ENCODE assay signal across 2 cellular contexts in the genomic region with DNA sequence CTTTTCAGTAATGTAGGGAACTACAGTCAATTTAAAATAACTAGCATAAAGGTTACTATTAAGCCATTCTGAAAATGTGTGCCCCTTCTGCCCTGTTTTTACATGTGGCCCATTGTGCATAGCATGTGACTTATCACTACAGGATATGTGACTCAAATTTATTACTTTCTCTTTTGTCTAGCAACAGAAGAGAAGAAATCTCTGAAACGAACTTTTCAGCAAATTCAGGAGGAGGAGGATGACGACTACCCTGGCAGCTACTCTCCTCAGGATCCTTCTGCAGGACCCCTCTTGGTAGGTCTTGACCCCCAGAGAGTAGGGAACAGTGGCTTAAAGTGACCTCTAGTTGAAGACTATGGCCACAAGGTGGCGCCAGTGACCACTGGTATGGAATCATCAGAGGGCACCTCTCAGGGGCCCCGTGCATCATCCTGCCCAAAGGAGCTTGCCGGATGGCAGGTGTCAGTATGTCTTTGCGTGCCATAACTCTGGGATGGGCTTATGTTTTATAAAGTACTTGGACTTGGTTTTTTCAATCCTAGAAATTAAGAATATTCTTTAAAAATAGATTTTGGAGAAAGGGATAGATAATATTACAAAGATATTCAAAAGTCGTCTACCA.
TF ChIP-seq lines count a peak whose summit lies in the region.

No MANE protein-coding gene starts in this region.

TF ChIP-seq in HCT116, 20 proteins besides CTCF, POLR2A, EP300 and RAD21:
- no peak for TF ChIP-seq CEBPB (IDR thresholded peaks at IDR 0.05; ENCODE audit: low read depth)
- TF ChIP-seq TCF7L2 (IDR thresholded peaks at IDR 0.05; ENCODE audit: borderline replicate concordance, extremely low read depth, insufficient read depth, insufficient read length), result no peak
- TF ChIP-seq POLR2AphosphoS5 (IDR thresholded peaks at IDR 0.05; ENCODE audit: low read depth, low read length), result no peak
- TF ChIP-seq SRF (IDR thresholded peaks at IDR 0.05; ENCODE audit: low read depth), result no peak
- TF ChIP-seq ZFX (IDR thresholded peaks at IDR 0.05), result no peak
- TF ChIP-seq, protein P1, sequence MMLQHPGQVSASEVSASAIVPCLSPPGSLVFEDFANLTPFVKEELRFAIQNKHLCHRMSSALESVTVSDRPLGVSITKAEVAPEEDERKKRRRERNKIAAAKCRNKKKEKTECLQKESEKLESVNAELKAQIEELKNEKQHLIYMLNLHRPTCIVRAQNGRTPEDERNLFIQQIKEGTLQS (IDR thresholded peaks at IDR 0.05), result no peak
- TF ChIP-seq, protein P2, sequence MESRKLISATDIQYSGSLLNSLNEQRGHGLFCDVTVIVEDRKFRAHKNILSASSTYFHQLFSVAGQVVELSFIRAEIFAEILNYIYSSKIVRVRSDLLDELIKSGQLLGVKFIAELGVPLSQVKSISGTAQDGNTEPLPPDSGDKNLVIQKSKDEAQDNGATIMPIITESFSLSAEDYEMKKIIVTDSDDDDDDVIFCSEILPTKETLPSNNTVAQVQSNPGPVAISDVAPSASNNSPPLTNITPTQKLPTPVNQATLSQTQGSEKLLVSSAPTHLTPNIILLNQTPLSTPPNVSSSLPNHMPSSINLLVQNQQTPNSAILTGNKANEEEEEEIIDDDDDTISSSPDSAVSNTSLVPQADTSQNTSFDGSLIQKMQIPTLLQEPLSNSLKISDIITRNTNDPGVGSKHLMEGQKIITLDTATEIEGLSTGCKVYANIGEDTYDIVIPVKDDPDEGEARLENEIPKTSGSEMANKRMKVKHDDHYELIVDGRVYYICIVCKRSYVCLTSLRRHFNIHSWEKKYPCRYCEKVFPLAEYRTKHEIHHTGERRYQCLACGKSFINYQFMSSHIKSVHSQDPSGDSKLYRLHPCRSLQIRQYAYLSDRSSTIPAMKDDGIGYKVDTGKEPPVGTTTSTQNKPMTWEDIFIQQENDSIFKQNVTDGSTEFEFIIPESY (IDR thresholded peaks at IDR 0.05; ENCODE audit: extremely low read depth, insufficient replicate concordance, low read length), result no peak
- no peak for TF ChIP-seq CBX3 (IDR thresholded peaks at IDR 0.05; ENCODE audit: low read depth)
- TF ChIP-seq FOSL1 (IDR thresholded peaks at IDR 0.05; ENCODE audit: low read depth), result no peak
- no peak for TF ChIP-seq EZH2 (IDR thresholded peaks at IDR 0.05)
- no peak for TF ChIP-seq SP1 (IDR thresholded peaks at IDR 0.05; ENCODE audit: low read depth)
- TF ChIP-seq, protein P3, sequence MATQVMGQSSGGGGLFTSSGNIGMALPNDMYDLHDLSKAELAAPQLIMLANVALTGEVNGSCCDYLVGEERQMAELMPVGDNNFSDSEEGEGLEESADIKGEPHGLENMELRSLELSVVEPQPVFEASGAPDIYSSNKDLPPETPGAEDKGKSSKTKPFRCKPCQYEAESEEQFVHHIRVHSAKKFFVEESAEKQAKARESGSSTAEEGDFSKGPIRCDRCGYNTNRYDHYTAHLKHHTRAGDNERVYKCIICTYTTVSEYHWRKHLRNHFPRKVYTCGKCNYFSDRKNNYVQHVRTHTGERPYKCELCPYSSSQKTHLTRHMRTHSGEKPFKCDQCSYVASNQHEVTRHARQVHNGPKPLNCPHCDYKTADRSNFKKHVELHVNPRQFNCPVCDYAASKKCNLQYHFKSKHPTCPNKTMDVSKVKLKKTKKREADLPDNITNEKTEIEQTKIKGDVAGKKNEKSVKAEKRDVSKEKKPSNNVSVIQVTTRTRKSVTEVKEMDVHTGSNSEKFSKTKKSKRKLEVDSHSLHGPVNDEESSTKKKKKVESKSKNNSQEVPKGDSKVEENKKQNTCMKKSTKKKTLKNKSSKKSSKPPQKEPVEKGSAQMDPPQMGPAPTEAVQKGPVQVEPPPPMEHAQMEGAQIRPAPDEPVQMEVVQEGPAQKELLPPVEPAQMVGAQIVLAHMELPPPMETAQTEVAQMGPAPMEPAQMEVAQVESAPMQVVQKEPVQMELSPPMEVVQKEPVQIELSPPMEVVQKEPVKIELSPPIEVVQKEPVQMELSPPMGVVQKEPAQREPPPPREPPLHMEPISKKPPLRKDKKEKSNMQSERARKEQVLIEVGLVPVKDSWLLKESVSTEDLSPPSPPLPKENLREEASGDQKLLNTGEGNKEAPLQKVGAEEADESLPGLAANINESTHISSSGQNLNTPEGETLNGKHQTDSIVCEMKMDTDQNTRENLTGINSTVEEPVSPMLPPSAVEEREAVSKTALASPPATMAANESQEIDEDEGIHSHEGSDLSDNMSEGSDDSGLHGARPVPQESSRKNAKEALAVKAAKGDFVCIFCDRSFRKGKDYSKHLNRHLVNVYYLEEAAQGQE (IDR thresholded peaks at IDR 0.05; ENCODE audit: low read depth), result no peak
- TF ChIP-seq YY1 (IDR thresholded peaks at IDR 0.05; ENCODE audit: extremely low read depth, insufficient replicate concordance, low read depth, low read length), result no peak
- no peak for TF ChIP-seq SIN3A (IDR thresholded peaks at IDR 0.05; ENCODE audit: low read depth)
- TF ChIP-seq, protein P4, sequence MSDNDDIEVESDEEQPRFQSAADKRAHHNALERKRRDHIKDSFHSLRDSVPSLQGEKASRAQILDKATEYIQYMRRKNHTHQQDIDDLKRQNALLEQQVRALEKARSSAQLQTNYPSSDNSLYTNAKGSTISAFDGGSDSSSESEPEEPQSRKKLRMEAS (IDR thresholded peaks at IDR 0.05), result no peak
- TF ChIP-seq EGR1 (IDR thresholded peaks at IDR 0.05; ENCODE audit: low read depth), result no peak
TF ChIP-seq in HCT116: peak in this region for 0.

TF ChIP-seq in K562, 482 proteins besides CTCF, POLR2A, EP300 and RAD21 (continues in another document):
- TF ChIP-seq, protein P5, sequence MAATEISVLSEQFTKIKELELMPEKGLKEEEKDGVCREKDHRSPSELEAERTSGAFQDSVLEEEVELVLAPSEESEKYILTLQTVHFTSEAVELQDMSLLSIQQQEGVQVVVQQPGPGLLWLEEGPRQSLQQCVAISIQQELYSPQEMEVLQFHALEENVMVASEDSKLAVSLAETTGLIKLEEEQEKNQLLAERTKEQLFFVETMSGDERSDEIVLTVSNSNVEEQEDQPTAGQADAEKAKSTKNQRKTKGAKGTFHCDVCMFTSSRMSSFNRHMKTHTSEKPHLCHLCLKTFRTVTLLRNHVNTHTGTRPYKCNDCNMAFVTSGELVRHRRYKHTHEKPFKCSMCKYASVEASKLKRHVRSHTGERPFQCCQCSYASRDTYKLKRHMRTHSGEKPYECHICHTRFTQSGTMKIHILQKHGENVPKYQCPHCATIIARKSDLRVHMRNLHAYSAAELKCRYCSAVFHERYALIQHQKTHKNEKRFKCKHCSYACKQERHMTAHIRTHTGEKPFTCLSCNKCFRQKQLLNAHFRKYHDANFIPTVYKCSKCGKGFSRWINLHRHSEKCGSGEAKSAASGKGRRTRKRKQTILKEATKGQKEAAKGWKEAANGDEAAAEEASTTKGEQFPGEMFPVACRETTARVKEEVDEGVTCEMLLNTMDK (IDR thresholded peaks at IDR 0.05; ENCODE audit: borderline replicate concordance, insufficient read depth, low read depth, low read length, poor library complexity, severe bottlenecking), result peak; percentile 86
- TF ChIP-seq JUND (IDR thresholded peaks at IDR 0.05; ENCODE audit: borderline replicate concordance, low read depth, low read length), result no peak
- no peak for TF ChIP-seq JUND (tag; IDR thresholded peaks at IDR 0.05; ENCODE audit: borderline replicate concordance, low read depth, low read length)
- no peak for TF ChIP-seq MBD2 (IDR thresholded peaks at IDR 0.05; ENCODE audit: borderline replicate concordance, low read depth)
- TF ChIP-seq, protein P6, sequence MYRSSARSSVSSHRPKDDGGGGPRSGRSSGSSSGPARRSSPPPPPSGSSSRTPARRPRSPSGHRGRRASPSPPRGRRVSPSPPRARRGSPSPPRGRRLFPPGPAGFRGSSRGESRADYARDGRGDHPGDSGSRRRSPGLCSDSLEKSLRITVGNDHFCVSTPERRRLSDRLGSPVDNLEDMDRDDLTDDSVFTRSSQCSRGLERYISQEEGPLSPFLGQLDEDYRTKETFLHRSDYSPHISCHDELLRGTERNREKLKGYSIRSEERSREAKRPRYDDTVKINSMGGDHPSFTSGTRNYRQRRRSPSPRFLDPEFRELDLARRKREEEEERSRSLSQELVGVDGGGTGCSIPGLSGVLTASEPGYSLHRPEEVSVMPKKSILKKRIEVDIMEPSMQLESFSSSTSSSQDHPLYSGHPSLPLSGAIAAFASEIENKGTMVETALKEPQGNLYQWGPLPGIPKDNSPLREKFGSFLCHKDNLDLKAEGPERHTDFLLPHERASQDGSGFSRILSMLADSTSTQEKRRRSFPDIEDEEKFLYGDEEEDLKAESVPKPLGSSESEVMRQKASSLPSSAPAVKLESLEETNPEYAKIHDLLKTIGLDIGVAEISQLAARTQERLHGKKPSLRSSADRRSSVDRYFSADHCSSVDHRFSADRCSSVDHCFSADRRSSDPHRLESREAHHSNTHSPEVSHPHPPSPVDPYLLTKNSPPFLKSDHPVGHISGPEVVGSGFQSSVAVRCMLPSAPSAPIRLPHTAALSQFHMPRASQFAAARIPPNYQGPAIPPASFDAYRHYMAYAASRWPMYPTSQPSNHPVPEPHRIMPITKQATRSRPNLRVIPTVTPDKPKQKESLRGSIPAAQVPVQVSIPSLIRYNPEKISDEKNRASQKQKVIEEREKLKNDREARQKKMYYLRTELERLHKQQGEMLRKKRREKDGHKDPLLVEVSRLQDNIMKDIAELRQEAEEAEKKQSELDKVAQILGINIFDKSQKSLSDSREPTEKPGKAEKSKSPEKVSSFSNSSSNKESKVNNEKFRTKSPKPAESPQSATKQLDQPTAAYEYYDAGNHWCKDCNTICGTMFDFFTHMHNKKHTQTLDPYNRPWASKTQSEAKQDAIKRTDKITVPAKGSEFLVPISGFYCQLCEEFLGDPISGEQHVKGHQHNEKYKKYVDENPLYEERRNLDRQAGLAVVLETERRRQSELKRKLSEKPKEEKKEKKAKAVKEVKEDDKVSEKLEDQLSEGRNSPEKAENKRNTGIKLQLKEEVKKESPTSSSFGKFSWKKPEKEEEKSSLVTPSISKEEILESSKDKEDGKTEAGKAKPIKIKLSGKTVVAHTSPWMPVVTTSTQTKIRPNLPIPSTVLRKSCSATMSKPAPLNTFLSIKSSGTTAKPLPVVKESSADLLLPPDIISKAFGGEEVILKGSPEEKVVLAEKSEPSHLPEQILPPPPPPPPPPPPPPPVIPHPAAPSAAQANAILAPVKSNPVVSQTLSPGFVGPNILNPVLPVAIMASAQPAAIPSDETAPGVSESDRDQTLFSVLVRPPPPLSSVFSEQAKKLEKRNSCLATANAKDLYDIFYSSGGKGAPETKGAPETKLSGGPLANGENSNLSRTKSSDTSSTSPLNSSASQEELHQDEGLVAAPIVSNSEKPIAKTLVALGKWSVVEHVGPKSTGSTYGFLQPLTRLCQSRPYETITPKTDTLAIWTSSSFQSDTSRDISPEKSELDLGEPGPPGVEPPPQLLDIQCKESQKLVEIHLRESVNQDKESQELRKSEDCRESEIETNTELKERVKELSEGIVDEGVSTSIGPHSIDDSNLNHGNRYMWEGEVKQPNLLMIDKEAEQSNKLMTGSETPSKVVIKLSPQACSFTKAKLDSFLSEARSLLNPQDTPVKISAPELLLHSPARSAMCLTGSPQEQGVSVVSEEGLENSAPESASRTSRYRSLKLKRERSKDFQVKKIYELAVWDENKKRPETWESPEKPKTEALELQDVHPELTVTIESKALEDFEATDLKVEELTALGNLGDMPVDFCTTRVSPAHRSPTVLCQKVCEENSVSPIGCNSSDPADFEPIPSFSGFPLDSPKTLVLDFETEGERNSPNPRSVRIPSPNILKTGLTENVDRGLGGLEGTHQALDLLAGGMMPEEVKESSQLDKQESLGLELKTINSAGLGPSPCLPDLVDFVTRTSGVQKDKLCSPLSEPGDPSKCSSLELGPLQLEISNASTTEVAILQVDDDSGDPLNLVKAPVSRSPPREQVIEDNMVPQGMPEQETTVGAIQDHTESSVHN (IDR thresholded peaks at IDR 0.05; ENCODE audit: borderline replicate concordance in 1 of 2, low read depth in 1 of 2), result no peak
- TF ChIP-seq HNRNPLL (IDR thresholded peaks at IDR 0.05; ENCODE audit: low read depth, low read length, poor library complexity, severe bottlenecking), result no peak
- TF ChIP-seq, protein P7, sequence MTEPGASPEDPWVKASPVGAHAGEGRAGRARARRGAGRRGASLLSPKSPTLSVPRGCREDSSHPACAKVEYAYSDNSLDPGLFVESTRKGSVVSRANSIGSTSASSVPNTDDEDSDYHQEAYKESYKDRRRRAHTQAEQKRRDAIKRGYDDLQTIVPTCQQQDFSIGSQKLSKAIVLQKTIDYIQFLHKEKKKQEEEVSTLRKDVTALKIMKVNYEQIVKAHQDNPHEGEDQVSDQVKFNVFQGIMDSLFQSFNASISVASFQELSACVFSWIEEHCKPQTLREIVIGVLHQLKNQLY (CRISPR knock-in tag; conservative IDR thresholded peaks at IDR 0.05), result no peak
- TF ChIP-seq, protein P8, sequence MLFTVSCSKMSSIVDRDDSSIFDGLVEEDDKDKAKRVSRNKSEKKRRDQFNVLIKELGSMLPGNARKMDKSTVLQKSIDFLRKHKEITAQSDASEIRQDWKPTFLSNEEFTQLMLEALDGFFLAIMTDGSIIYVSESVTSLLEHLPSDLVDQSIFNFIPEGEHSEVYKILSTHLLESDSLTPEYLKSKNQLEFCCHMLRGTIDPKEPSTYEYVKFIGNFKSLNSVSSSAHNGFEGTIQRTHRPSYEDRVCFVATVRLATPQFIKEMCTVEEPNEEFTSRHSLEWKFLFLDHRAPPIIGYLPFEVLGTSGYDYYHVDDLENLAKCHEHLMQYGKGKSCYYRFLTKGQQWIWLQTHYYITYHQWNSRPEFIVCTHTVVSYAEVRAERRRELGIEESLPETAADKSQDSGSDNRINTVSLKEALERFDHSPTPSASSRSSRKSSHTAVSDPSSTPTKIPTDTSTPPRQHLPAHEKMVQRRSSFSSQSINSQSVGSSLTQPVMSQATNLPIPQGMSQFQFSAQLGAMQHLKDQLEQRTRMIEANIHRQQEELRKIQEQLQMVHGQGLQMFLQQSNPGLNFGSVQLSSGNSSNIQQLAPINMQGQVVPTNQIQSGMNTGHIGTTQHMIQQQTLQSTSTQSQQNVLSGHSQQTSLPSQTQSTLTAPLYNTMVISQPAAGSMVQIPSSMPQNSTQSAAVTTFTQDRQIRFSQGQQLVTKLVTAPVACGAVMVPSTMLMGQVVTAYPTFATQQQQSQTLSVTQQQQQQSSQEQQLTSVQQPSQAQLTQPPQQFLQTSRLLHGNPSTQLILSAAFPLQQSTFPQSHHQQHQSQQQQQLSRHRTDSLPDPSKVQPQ (CRISPR knock-in tag; IDR thresholded peaks at IDR 0.05; ENCODE audit: borderline replicate concordance), result no peak
- TF ChIP-seq ZNF707 (CRISPR knock-in tag; conservative IDR thresholded peaks at IDR 0.05), result no peak
- no peak for TF ChIP-seq RBM34 (IDR thresholded peaks at IDR 0.05; ENCODE audit: borderline replicate concordance, insufficient read depth, low read length)
- peak; percentile 44; the same call in 1 of the 2 replicates for TF ChIP-seq ESRRA (IDR thresholded peaks at IDR 0.05; ENCODE audit: borderline replicate concordance, low read depth)
- no peak for TF ChIP-seq KLF13 (tag; IDR thresholded peaks at IDR 0.05; ENCODE audit: borderline replicate concordance, low read depth)
- no peak for TF ChIP-seq FOXJ2 (tag; IDR thresholded peaks at IDR 0.05)
- TF ChIP-seq SMC3 (conservative IDR thresholded peaks at IDR 0.05; ENCODE audit: insufficient read depth, low read depth, low read length), result peak; percentile 82
- TF ChIP-seq, protein P9, sequence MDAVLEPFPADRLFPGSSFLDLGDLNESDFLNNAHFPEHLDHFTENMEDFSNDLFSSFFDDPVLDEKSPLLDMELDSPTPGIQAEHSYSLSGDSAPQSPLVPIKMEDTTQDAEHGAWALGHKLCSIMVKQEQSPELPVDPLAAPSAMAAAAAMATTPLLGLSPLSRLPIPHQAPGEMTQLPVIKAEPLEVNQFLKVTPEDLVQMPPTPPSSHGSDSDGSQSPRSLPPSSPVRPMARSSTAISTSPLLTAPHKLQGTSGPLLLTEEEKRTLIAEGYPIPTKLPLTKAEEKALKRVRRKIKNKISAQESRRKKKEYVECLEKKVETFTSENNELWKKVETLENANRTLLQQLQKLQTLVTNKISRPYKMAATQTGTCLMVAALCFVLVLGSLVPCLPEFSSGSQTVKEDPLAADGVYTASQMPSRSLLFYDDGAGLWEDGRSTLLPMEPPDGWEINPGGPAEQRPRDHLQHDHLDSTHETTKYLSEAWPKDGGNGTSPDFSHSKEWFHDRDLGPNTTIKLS (IDR thresholded peaks at IDR 0.05; ENCODE audit: borderline replicate concordance, low read depth), result no peak
- TF ChIP-seq GTF2A2 (tag; IDR thresholded peaks at IDR 0.05), result no peak
- no peak for TF ChIP-seq PURB (CRISPR knock-in tag; IDR thresholded peaks at IDR 0.05; ENCODE audit: low read depth)
- no peak for TF ChIP-seq ZNF507 (tag; conservative IDR thresholded peaks at IDR 0.05)
- no peak for TF ChIP-seq MEF2A (IDR thresholded peaks at IDR 0.05; ENCODE audit: control insufficient read depth, low read depth, low read length)
